Comparison of ENCODE assay signal across 11 cellular contexts in the genomic region with DNA sequence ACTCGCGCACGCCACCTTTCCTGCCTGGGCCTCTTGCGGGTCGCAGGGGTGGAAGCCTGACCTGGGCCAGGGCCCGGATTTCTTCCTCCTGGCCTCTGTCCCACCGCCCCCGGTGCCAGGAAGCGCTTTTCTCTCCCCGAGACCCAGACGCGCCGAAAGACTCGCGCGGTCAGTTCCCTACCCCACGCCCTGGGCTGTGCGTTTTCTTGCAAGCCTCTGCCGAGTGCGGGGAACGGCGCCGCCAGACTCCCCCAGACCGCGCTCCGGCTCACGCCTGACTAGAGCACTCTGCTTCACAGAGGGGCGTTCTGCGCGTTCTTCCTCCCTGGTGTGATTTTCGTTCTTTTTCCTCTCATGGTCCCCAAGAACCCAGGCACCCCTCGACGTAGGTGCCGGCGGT. TPM values are rescaled to one million over a fixed set of nuclear protein-coding genes. Genes with fewer than 3 reads are reported as not detected.
A peak's percentile ranks its signal among the peaks of the same experiment; 100 is the strongest.
DNase-seq lines count a peak whose midpoint lies in the region; ATAC-seq, FAIRE-seq and TF ChIP-seq lines count a peak whose summit lies in the region.
"Not testable (repeated sequence)": the region's sequence is repeated elsewhere in the genome, so short reads cannot be mapped to it uniquely, and the experiment has no call there.
"Had no signal": no experiment of that assay in that cellular context is flagged by ENCODE, and none has a peak within 500 bp of the region (broad histone marks: within the 10 kb centered on the region; RNA-seq: fewer than 3 reads in every experiment).

No MANE protein-coding gene starts in this region.

- not testable (repeated sequence) for H3K4me3 Mint-ChIP-seq in activated T-helper 17 cell treated with anti-CD3 and anti-CD28 coated beads, Interleukin-2, amount 50 U/mL, for 72 hours; natural killer cell; stimulated activated memory B cell treated with anti-CD40 and anti-IgM and Interleukin-4, amounts not matched to agents 10 μg/mL and 1 μg/mL and 100 μg/mL, for 72 hours

- DNase-seq in left cardiac atrium: peak; percentile 2
- DNase-seq in HepG2 (ENCODE audit: low spot score); natural killer cell: not testable (repeated sequence)

- not testable (repeated sequence) for H3K79me2 ChIP-seq in HepG2 (ENCODE audit: insufficient read depth, low read length)

- H3K9ac ChIP-seq in HepG2 (ENCODE audit: insufficient read depth, low read depth, low read length): not testable (repeated sequence)

- TF ChIP-seq POLR2A in HepG2 (IDR thresholded peaks at IDR 0.05; ENCODE audit: insufficient read depth in 1 of 2, low read depth in 2 of 2, low read length in 2 of 2): not testable (repeated sequence)

- not testable (repeated sequence) for TF ChIP-seq EP300 in HepG2 (IDR thresholded peaks at IDR 0.05; ENCODE audit: low read depth in 2 of 2, low read length in 2 of 2); HepG2 (CRISPR knock-in tag; IDR thresholded peaks at IDR 0.05; ENCODE audit: borderline replicate concordance)

- peak; percentile 72 for ATAC-seq in SK-N-SH treated with all-trans-retinoic acid at 6 μM for 48 hours
- peak; percentile 26 for ATAC-seq in activated T-helper 17 cell treated with anti-CD3 and anti-CD28 coated beads, Interleukin-2, amount 50 U/mL, for 72 hours (replicated peaks)
- peak; percentile 50 for ATAC-seq in esophagus mucosa
- peak; percentile 53 to 58 for ATAC-seq in left cardiac atrium
- peak; percentile 21 for ATAC-seq in HepG2
- peak in 2 of 3 donors; percentile 22 to 45 for ATAC-seq in natural killer cell
- ATAC-seq in stimulated activated memory B cell treated with anti-CD40 and anti-IgM and Interleukin-4, amounts not matched to agents 10 μg/mL and 1 μg/mL and 100 μg/mL, for 72 hours: peak; percentile 41

- CTCF ChIA-PET in HepG2 (lab: Yijun Ruan, JAX; ENCODE audit: low intra/inter-chr PET ratio, low total read pairs): not testable (repeated sequence)

- H3K9me3 Mint-ChIP-seq in activated T-helper 17 cell treated with anti-CD3 and anti-CD28 coated beads, Interleukin-2, amount 50 U/mL, for 72 hours; natural killer cell; stimulated activated memory B cell treated with anti-CD40 and anti-IgM and Interleukin-4, amounts not matched to agents 10 μg/mL and 1 μg/mL and 100 μg/mL, for 72 hours: not testable (repeated sequence)

- POLR2A ChIA-PET in HepG2 (lab: Yijun Ruan, JAX): not testable (repeated sequence)

- BruUV-seq in HepG2 (replicated peaks; lab: Mats Ljungman, UMichigan): not testable (repeated sequence)

- not testable (repeated sequence) for H3K27me3 Mint-ChIP-seq in activated T-helper 17 cell treated with anti-CD3 and anti-CD28 coated beads, Interleukin-2, amount 50 U/mL, for 72 hours; natural killer cell (ENCODE audit: low read depth in 2 of 2); stimulated activated memory B cell treated with anti-CD40 and anti-IgM and Interleukin-4, amounts not matched to agents 10 μg/mL and 1 μg/mL and 100 μg/mL, for 72 hours

- H4K20me1 ChIP-seq in HepG2 (ENCODE audit: insufficient read depth, low read length): not testable (repeated sequence)

- not testable (repeated sequence) for FAIRE-seq in HepG2 (lab: Jason Lieb, UNC)

- in situ Hi-C loops in HepG2 (cut with HindIII; ENCODE audit: extremely low pct_ligation_motif_present, low pct_unique_long_range_greater_than_20kb): not testable (repeated sequence)

- H3K9me3 ChIP-seq in HepG2 (ENCODE audit: low read length): not testable (repeated sequence)

- not testable (repeated sequence) for H3K36me3 ChIP-seq in HepG2 (replicated peaks in 1 of 2; ENCODE audit: control insufficient read depth in 1 of 2, insufficient read depth in 2 of 2, low read length in 2 of 2)

- H2AFZ ChIP-seq in HepG2 (ENCODE audit: low read length): not testable (repeated sequence)

- not testable (repeated sequence) for H3K27ac ChIP-seq in HepG2 (ENCODE audit: extremely low read length, insufficient read depth, low read length)

- not testable (repeated sequence) for TF ChIP-seq RAD21 in HepG2 (CRISPR knock-in tag; IDR thresholded peaks at IDR 0.05)

- not testable (repeated sequence) for H3K27me3 ChIP-seq in HepG2 (ENCODE audit: control insufficient read depth in 1 of 2, insufficient read depth in 2 of 2, low read length in 2 of 2)

- not testable (repeated sequence) for H3K4me2 ChIP-seq in HepG2 (ENCODE audit: low read depth, low read length)

- H3K4me3 ChIP-seq in HepG2 (replicated peaks in 1 of 3; ENCODE audit: insufficient read depth in 1 of 3, low read depth in 2 of 3, low read length in 3 of 3): not testable (repeated sequence)

- intact Hi-C loops in left cardiac atrium (cut with DNase I); HepG2 (cut with micrococcal nuclease; ENCODE audit: unreplicated experiment); natural killer cell (cut with micrococcal nuclease): not testable (repeated sequence)

- H3K4me1 Mint-ChIP-seq in activated T-helper 17 cell treated with anti-CD3 and anti-CD28 coated beads, Interleukin-2, amount 50 U/mL, for 72 hours; natural killer cell; stimulated activated memory B cell treated with anti-CD40 and anti-IgM and Interleukin-4, amounts not matched to agents 10 μg/mL and 1 μg/mL and 100 μg/mL, for 72 hours: not testable (repeated sequence)

- WGBS in HepG2 (ENCODE audit: low lambda C conversion rate): 95% methylated on average over 24 of the region's 35 CpGs

- H3K27ac Mint-ChIP-seq in activated T-helper 17 cell treated with anti-CD3 and anti-CD28 coated beads, Interleukin-2, amount 50 U/mL, for 72 hours; natural killer cell; stimulated activated memory B cell treated with anti-CD40 and anti-IgM and Interleukin-4, amounts not matched to agents 10 μg/mL and 1 μg/mL and 100 μg/mL, for 72 hours: not testable (repeated sequence)

- H3K4me1 ChIP-seq in HepG2 (ENCODE audit: insufficient read depth, low read length): not testable (repeated sequence)

- TF ChIP-seq CTCF in HepG2 (CRISPR knock-in tag; IDR thresholded peaks at IDR 0.05); natural killer cell (IDR thresholded peaks at IDR 0.05): not testable (repeated sequence)

- not testable (repeated sequence) for H3K36me3 Mint-ChIP-seq in activated T-helper 17 cell treated with anti-CD3 and anti-CD28 coated beads, Interleukin-2, amount 50 U/mL, for 72 hours (ENCODE audit: low read depth); natural killer cell; stimulated activated memory B cell treated with anti-CD40 and anti-IgM and Interleukin-4, amounts not matched to agents 10 μg/mL and 1 μg/mL and 100 μg/mL, for 72 hours

RNA-seq across cellular contexts. Expression of gene FOXD4L3, which starts 4.5 kb away (rescaled TPM):
- under 1 TPM in 1 of 2 donors, not detected in 1; 0.16 TPM for total RNA-seq in activated T-helper 17 cell treated with anti-CD3 and anti-CD28 coated beads, Interleukin-2, amount 50 U/mL, for 72 hours
- total RNA-seq in esophagus mucosa: not detected
- total RNA-seq in left cardiac atrium: under 1 TPM in 1 of 2 donors, not detected in 1; 0.13 TPM
- not detected in 2 replicates for total RNA-seq in HepG2 (2016; rRNA removed; fragmentation: Illumina TruSeq; extraction: Trizol)
- not detected in 2 replicates for total RNA-seq in HepG2 (2016; cell fraction: cytosol; rRNA removed; fragmentation: Illumina TruSeq; extraction: Trizol; ENCODE audit: low read depth)
- 0.15 TPM in 1 of 2 replicates, not detected in the other for total RNA-seq in HepG2 (2016; cell fraction: insoluble cytoplasmic fraction; rRNA removed; fragmentation: Illumina TruSeq; extraction: Trizol)
- total RNA-seq in HepG2 (2016; cell fraction: membrane; rRNA removed; fragmentation: Illumina TruSeq; extraction: Trizol): not detected in 2 replicates
- 0.28 TPM in 1 of 2 replicates, not detected in the other for total RNA-seq in HepG2 (2016; cell fraction: nucleus; rRNA removed; fragmentation: Illumina TruSeq; extraction: Trizol)
- polyA plus RNA-seq in HepG2 (2011; rRNA removed): 0.07 and 0.20 TPM in 2 replicates
- polyA plus RNA-seq in HepG2 (2011; cell fraction: cytosol; rRNA removed): 0.04 TPM in 1 of 2 replicates, not detected in the other
- 0.83 and 0.98 TPM in 2 replicates for polyA plus RNA-seq in HepG2 (2011; cell fraction: nucleus; rRNA removed)
- polyA plus RNA-seq in HepG2 (2012): 0.12 TPM in 1 of 2 replicates, not detected in the other
- polyA plus RNA-seq in HepG2 (2016; cell fraction: cytosol; fragmentation: Illumina TruSeq; extraction: Trizol; ENCODE audit: low read depth): 0.09 TPM in 1 of 2 replicates, not detected in the other
- polyA plus RNA-seq in HepG2 (2016; cell fraction: insoluble cytoplasmic fraction; fragmentation: Illumina TruSeq; extraction: Trizol; ENCODE audit: low read depth): not detected in 2 replicates
- 0.13 TPM in 1 of 2 replicates, not detected in the other for polyA plus RNA-seq in HepG2 (2016; cell fraction: membrane; fragmentation: Illumina TruSeq; extraction: Trizol; ENCODE audit: low read depth)
- 0.31 TPM in 1 of 2 replicates, not detected in the other for polyA plus RNA-seq in HepG2 (2016; cell fraction: nucleus; fragmentation: Illumina TruSeq; extraction: Trizol; ENCODE audit: insufficient read depth, low read depth)
- 0.30 TPM in 1 of 2 replicates, not detected in the other for polyA minus RNA-seq in HepG2 (2011; rRNA and poly(A)+ RNA removed; ENCODE audit: low replicate concordance)
- not detected in 2 replicates for polyA minus RNA-seq in HepG2 (2011; cell fraction: cytosol; rRNA and poly(A)+ RNA removed)
- polyA minus RNA-seq in HepG2 (2011; cell fraction: nucleus; rRNA and poly(A)+ RNA removed): 1.6 and 2.1 TPM in 2 replicates
- not detected for total RNA-seq in natural killer cell
- total RNA-seq: CD8-positive, alpha-beta memory T cell; G401; LHCN-M2 had no signal
- polyA plus RNA-seq: CD8-positive, alpha-beta memory T cell; K562 had no signal

RNA-seq across cellular contexts. Expression of gene PGM5, which starts 49.3 kb away (rescaled TPM):
- not detected for total RNA-seq in activated T-helper 17 cell treated with anti-CD3 and anti-CD28 coated beads, Interleukin-2, amount 50 U/mL, for 72 hours
- total RNA-seq in esophagus mucosa (4.1 TPM), left cardiac atrium (100 to 1,000 TPM; 258 to 276 TPM), HepG2 (2016; rRNA removed; fragmentation: Illumina TruSeq; extraction: Trizol) (not detected in 2 replicates), natural killer cell (1 to 10 TPM in 1 of 3 donors, under 1 TPM in 1, not detected in 1; 0.43 to 1.8 TPM)
- not detected in 2 replicates for total RNA-seq in HepG2 (2016; cell fraction: cytosol; rRNA removed; fragmentation: Illumina TruSeq; extraction: Trizol; ENCODE audit: low read depth)
- not detected in 2 replicates for total RNA-seq in HepG2 (2016; cell fraction: insoluble cytoplasmic fraction; rRNA removed; fragmentation: Illumina TruSeq; extraction: Trizol)
- total RNA-seq in HepG2 (2016; cell fraction: membrane; rRNA removed; fragmentation: Illumina TruSeq; extraction: Trizol): not detected in 2 replicates
- not detected in 2 replicates for total RNA-seq in HepG2 (2016; cell fraction: nucleus; rRNA removed; fragmentation: Illumina TruSeq; extraction: Trizol)
- polyA plus RNA-seq in HepG2 (2011; rRNA removed): 0.01 TPM in 1 of 2 replicates, not detected in the other
- polyA plus RNA-seq in HepG2 (2011; cell fraction: cytosol; rRNA removed): not detected in 2 replicates
- not detected in 2 replicates for polyA plus RNA-seq in HepG2 (2011; cell fraction: nucleus; rRNA removed)
- not detected in 2 replicates for polyA plus RNA-seq in HepG2 (2012)
- polyA plus RNA-seq in HepG2 (2016; cell fraction: cytosol; fragmentation: Illumina TruSeq; extraction: Trizol; ENCODE audit: low read depth): not detected in 2 replicates
- polyA plus RNA-seq in HepG2 (2016; cell fraction: insoluble cytoplasmic fraction; fragmentation: Illumina TruSeq; extraction: Trizol; ENCODE audit: low read depth): not detected in 2 replicates
- polyA plus RNA-seq in HepG2 (2016; cell fraction: membrane; fragmentation: Illumina TruSeq; extraction: Trizol; ENCODE audit: low read depth): not detected in 2 replicates
- not detected in 2 replicates for polyA plus RNA-seq in HepG2 (2016; cell fraction: nucleus; fragmentation: Illumina TruSeq; extraction: Trizol; ENCODE audit: insufficient read depth, low read depth)
- polyA minus RNA-seq in HepG2 (2011; rRNA and poly(A)+ RNA removed; ENCODE audit: low replicate concordance): not detected in 2 replicates
- not detected in 2 replicates for polyA minus RNA-seq in HepG2 (2011; cell fraction: cytosol; rRNA and poly(A)+ RNA removed)
- not detected in 2 replicates for polyA minus RNA-seq in HepG2 (2011; cell fraction: nucleus; rRNA and poly(A)+ RNA removed)
- total RNA-seq: CD8-positive, alpha-beta memory T cell; LHCN-M2 had no signal
- polyA plus RNA-seq: CD8-positive, alpha-beta memory T cell had no signal

Comparison
In these comparisons a context has a peak if more than half of its experiments do, and no peak if none do; other contexts are left out.
1. ATAC-seq: peak in every context shown above with its lines; median percentile 72 in SK-N-SH treated with all-trans-retinoic acid at 6 μM for 48 hours; 56 in left cardiac atrium; 50 in esophagus mucosa; 41 in stimulated activated memory B cell treated with anti-CD40 and anti-IgM and Interleukin-4, amounts not matched to agents 10 μg/mL and 1 μg/mL and 100 μg/mL, for 72 hours; 34 in natural killer cell; 26 in activated T-helper 17 cell treated with anti-CD3 and anti-CD28 coated beads, Interleukin-2, amount 50 U/mL, for 72 hours; 21 in HepG2.
2. RNA of gene PGM5, which starts 49.3 kb away (total RNA-seq): 258 to 276 TPM in left cardiac atrium; 4.1 TPM in esophagus mucosa (single experiment), 0.43 to 1.8 TPM in natural killer cell, not detected in HepG2 and not detected in activated T-helper 17 cell treated with anti-CD3 and anti-CD28 coated beads, Interleukin-2, amount 50 U/mL, for 72 hours; every median in the first group is over 10 times any median in the second.